ENCODE assay signal across 36 cellular contexts in the genomic region with DNA sequence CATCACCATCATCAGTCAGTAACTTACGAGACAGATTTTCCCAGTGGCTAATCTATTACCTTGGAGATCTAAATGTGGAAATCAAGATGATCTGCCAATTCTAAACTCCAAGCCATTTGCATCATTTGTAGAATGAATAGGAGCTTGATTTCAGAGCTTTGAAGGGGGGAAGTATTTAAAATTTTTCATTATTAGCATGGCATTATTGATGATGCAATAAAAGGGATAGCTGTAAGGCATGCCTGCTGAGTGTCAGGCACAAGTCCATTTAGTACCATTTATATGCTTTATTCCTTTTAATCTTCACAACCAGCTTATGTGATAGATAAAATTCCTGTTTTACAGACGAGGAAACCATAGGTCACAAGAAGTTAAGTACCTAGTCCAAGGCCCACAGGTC. TPM values are rescaled to one million over a fixed set of nuclear protein-coding genes. Genes with fewer than 3 reads are reported as not detected.
"Had no signal": no experiment of that assay in that cellular context is flagged by ENCODE, and none has a peak within 500 bp of the region (broad histone marks: within the 10 kb centered on the region; RNA-seq: fewer than 3 reads in every experiment).

No MANE protein-coding gene starts in this region.

- H3K9me3 ChIP-seq: adrenal gland, body of pancreas, breast epithelium had no signal

- H3K36me3 ChIP-seq: adrenal gland, brain microvascular endothelial cell, breast epithelium had no signal

- H3K4me1 ChIP-seq: adrenal gland, body of pancreas, breast epithelium had no signal

- H3K4me3 ChIP-seq: adrenal gland, body of pancreas, breast epithelium had no signal

- H3K27ac ChIP-seq: adrenal gland, body of pancreas, brain microvascular endothelial cell, breast epithelium, VCaP had no signal

- DNase-seq: activated B cell treated with CpG ODN at 0.5 μM for 24 hours; activated CD4-positive, alpha-beta memory T cell treated with anti-CD3 and anti-CD28 coated beads for 36 hours; activated CD4-positive, alpha-beta T cell treated with anti-CD3 and anti-CD28 coated beads for 4 hours; activated CD4-positive, alpha-beta T cell treated with anti-CD3 and anti-CD28 coated beads, Interleukin-2, amount 10 ng/mL, durations not matched to agents 24 days and 14 days; activated CD4-positive, alpha-beta T cell treated with anti-CD3 and anti-CD28 coated beads, Interleukin-2, amount 50 U/mL, for 1 hour; activated CD4-positive, alpha-beta T cell treated with anti-CD3 and anti-CD28 coated beads, Interleukin-2, amount 50 U/mL, for 4 hours; activated CD4-positive, CD25-positive, alpha-beta regulatory T cell treated with anti-CD3 and anti-CD28 coated beads, Interleukin-2, amount 50 U/mL, for 72 hours; activated CD8-positive, alpha-beta memory T cell treated with anti-CD3 and anti-CD28 coated beads, Interleukin-2, amount 50 U/mL, for 4 hours; activated CD8-positive, alpha-beta T cell treated with anti-CD3 and anti-CD28 coated beads for 36 hours; activated effector memory CD4-positive, alpha-beta T cell treated with anti-CD3 and anti-CD28 coated beads, Interleukin-2, amount 50 U/mL, for 16 hours; activated gamma-delta T cell treated with Interleukin-2 at 50 U/mL for 16 hours; activated naive CD4-positive, alpha-beta T cell; activated naive CD4-positive, alpha-beta T cell treated with anti-CD3 and anti-CD28 coated beads for 36 hours; activated naive CD4-positive, alpha-beta T cell treated with anti-CD3 and anti-CD28 coated beads, Interleukin-2, amount 50 U/mL, for 16 hours; activated naive CD8-positive, alpha-beta T cell treated with anti-CD3 and anti-CD28 coated beads for 36 hours; activated T-cell treated with anti-CD3 and anti-CD28 coated beads for 4 hours; activated T-cell treated with anti-CD3 and anti-CD28 coated beads, Interleukin-2, amount 50 U/mL, for 1 hour; activated T-cell treated with anti-CD3 and anti-CD28 coated beads, Interleukin-2, amount 50 U/mL, for 4 hours; activated T-cell treated with anti-CD3 and anti-CD28 coated beads, Interleukin-2, amount 50 U/mL, for 72 hours; adrenal gland; amniotic stem cell; aorta; body of pancreas; brain microvascular endothelial cell; central memory CD4-positive, alpha-beta T cell; T-helper 2 cell; T-helper 9 cell had no signal

- H3K27me3 ChIP-seq: body of pancreas, brain microvascular endothelial cell, breast epithelium had no signal

- ATAC-seq: activated CD8-positive, alpha-beta T cell treated with anti-CD3 and anti-CD28 coated beads for 36 hours; activated naive CD4-positive, alpha-beta T cell treated with anti-CD3 and anti-CD28 coated beads, Interleukin-2, amount 50 U/mL, for 72 hours; activated T-cell treated with anti-CD3 and anti-CD28 coated beads, Interleukin-2, amount 50 U/mL, for 4 hours; activated T-cell treated with anti-CD3 and anti-CD28 coated beads, Interleukin-2, amount 50 U/mL, for 72 hours; activated T-helper 17 cell treated with anti-CD3 and anti-CD28 coated beads, Interleukin-2, amount 50 U/mL, for 72 hours; body of pancreas had no signal

RNA-seq across cellular contexts. Expression of gene EXOC1L, which starts 5.3 kb away (rescaled TPM):
- total RNA-seq: activated B cell treated with CpG ODN at 0.5 μM for 24 hours; activated CD4-positive, alpha-beta memory T cell treated with anti-CD3 and anti-CD28 coated beads for 36 hours; activated CD4-positive, alpha-beta T cell treated with anti-CD3 and anti-CD28 coated beads, Interleukin-2, amount 10 ng/mL, durations not matched to agents 24 days and 14 days; activated CD8-positive, alpha-beta memory T cell treated with anti-CD3 and anti-CD28 coated beads for 36 hours; activated CD8-positive, alpha-beta T cell treated with anti-CD3 and anti-CD28 coated beads for 36 hours; activated naive CD4-positive, alpha-beta T cell treated with anti-CD3 and anti-CD28 coated beads for 36 hours; activated naive CD4-positive, alpha-beta T cell treated with anti-CD3 and anti-CD28 coated beads, Interleukin-2, amount 50 U/mL, for 72 hours; activated naive CD8-positive, alpha-beta T cell treated with anti-CD3 and anti-CD28 coated beads for 36 hours; activated T-cell treated with anti-CD3 and anti-CD28 coated beads, Interleukin-2, amount 50 U/mL, for 4 hours; activated T-cell treated with anti-CD3 and anti-CD28 coated beads, Interleukin-2, amount 50 U/mL, for 72 hours; activated T-helper 1 cell treated with anti-CD3 and anti-CD28 coated beads, Interleukin-12 subunit alpha, Interleukin-12 subunit beta, Interleukin-2, Interleukin-4 antibody, amounts not matched to agents 30 ng/mL and 10 ng/mL and 1 ng/mL, durations not matched to agents 14 hours and 24 hours and 36 hours; activated T-helper 17 cell treated with anti-CD3 and anti-CD28 coated beads, Interleukin-2, amount 50 U/mL, for 72 hours; adrenal gland; aorta; astrocyte; body of pancreas; breast epithelium; cardiac septum; cerebellum had no signal
- polyA plus RNA-seq: aorta had no signal
